In the genomic region with DNA sequence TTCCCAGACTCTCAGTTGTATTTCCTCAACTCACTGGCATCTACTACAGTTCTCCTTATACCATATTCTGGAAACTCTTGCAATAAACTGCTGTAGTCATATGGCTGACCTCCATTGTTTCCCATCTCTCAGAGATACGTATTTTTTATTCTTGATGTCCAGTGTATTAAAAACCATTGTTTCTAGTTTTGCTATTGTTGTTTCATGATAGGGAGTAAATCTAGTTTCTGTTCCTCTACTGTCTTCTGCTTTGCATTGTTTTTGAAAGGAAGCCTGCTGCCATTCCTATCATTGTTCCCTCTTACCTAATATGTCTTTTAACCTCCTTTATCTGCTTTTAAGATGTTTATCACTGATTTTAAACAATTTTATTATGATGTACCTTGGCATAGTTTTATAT, we compare ENCODE assay signal across 24 cellular contexts.
"Had no signal": no experiment of that assay in that cellular context is flagged by ENCODE, and none has a peak within 500 bp of the region (broad histone marks: within the 10 kb centered on the region; RNA-seq: fewer than 3 reads in every experiment).

No MANE protein-coding gene starts in this region.

- H3K4me1 Mint-ChIP-seq: activated naive CD8-positive, alpha-beta T cell treated with anti-CD3 and anti-CD28 coated beads, Interleukin-2, amount 10 ng/mL, durations not matched to agents 7 days and 5 days; mesothelial cell of epicardium; nephron progenitor cell; stimulated activated effector memory CD8-positive, alpha-beta T cell treated with anti-CD3 and anti-CD28 coated beads, Interleukin-12 subunit alpha, Interleukin-12 subunit beta, amount 100 ng/mL, for 72 hours had no signal

- H3K36me3 ChIP-seq: lower lobe of right lung, thyroid gland, uterus had no signal

- H3K9me3 ChIP-seq: thyroid gland, uterus had no signal

- H3K4me3 Mint-ChIP-seq: activated naive CD8-positive, alpha-beta T cell treated with anti-CD3 and anti-CD28 coated beads, Interleukin-2, amount 10 ng/mL, durations not matched to agents 7 days and 5 days; activated T-helper 1 cell treated with anti-CD3 and anti-CD28 coated beads, Interleukin-12 subunit alpha, Interleukin-12 subunit beta, Interleukin-2, Interleukin-4 antibody, amounts not matched to agents 30 ng/mL and 10 ng/mL and 1 ng/mL, durations not matched to agents 14 hours and 24 hours and 36 hours; mesothelial cell of epicardium; nephron progenitor cell; stimulated activated effector memory CD8-positive, alpha-beta T cell treated with anti-CD3 and anti-CD28 coated beads, Interleukin-12 subunit alpha, Interleukin-12 subunit beta, amount 100 ng/mL, for 72 hours had no signal

- H3K27ac ChIP-seq: body of pancreas, dorsolateral prefrontal cortex, lower lobe of right lung, thyroid gland, uterus, VCaP had no signal

- H3K27me3 ChIP-seq: body of pancreas, dorsolateral prefrontal cortex, thyroid gland, uterus had no signal

- ATAC-seq: body of pancreas; lower lobe of right lung; sciatic nerve; stimulated activated effector memory CD8-positive, alpha-beta T cell treated with anti-CD3 and anti-CD28 coated beads, Interleukin-12 subunit alpha, Interleukin-12 subunit beta, amount 100 ng/mL, for 72 hours had no signal

- H3K4me3 ChIP-seq: body of pancreas, dorsolateral prefrontal cortex, lower lobe of right lung, smooth muscle cell, thyroid gland, uterus had no signal

- H3K27me3 Mint-ChIP-seq: activated naive CD8-positive, alpha-beta T cell treated with anti-CD3 and anti-CD28 coated beads, Interleukin-2, amount 10 ng/mL, durations not matched to agents 7 days and 5 days had no signal

- FAIRE-seq: frontal cortex, keratinocyte had no signal

- DNase-seq: activated CD4-positive, alpha-beta T cell treated with anti-CD3 and anti-CD28 coated beads for 1 hour; activated naive CD8-positive, alpha-beta T cell treated with anti-CD3 and anti-CD28 coated beads, Interleukin-2, amount 10 ng/mL, durations not matched to agents 7 days and 5 days; amygdala; body of pancreas; caudate nucleus; dorsolateral prefrontal cortex; erythroblast; head of caudate nucleus; lower lobe of right lung; nephron progenitor cell; nucleus accumbens; stimulated activated CD4-positive, alpha-beta T cell treated with anti-CD3 and anti-CD28 coated beads, Interleukin-4, amount 100 ng/mL, for 24 hours; T-helper 1 cell; T1000; thyroid gland; uterus had no signal

- H3K4me2 ChIP-seq: smooth muscle cell had no signal

- H3K27ac Mint-ChIP-seq: activated naive CD8-positive, alpha-beta T cell treated with anti-CD3 and anti-CD28 coated beads, Interleukin-2, amount 10 ng/mL, durations not matched to agents 7 days and 5 days; activated T-helper 1 cell treated with anti-CD3 and anti-CD28 coated beads, Interleukin-12 subunit alpha, Interleukin-12 subunit beta, Interleukin-2, Interleukin-4 antibody, amounts not matched to agents 30 ng/mL and 10 ng/mL and 1 ng/mL, durations not matched to agents 14 hours and 24 hours and 36 hours; mesothelial cell of epicardium; nephron progenitor cell; stimulated activated effector memory CD8-positive, alpha-beta T cell treated with anti-CD3 and anti-CD28 coated beads, Interleukin-12 subunit alpha, Interleukin-12 subunit beta, amount 100 ng/mL, for 72 hours had no signal

- H3K4me1 ChIP-seq: body of pancreas, lower lobe of right lung, thyroid gland, uterus had no signal
